In the genomic region with DNA sequence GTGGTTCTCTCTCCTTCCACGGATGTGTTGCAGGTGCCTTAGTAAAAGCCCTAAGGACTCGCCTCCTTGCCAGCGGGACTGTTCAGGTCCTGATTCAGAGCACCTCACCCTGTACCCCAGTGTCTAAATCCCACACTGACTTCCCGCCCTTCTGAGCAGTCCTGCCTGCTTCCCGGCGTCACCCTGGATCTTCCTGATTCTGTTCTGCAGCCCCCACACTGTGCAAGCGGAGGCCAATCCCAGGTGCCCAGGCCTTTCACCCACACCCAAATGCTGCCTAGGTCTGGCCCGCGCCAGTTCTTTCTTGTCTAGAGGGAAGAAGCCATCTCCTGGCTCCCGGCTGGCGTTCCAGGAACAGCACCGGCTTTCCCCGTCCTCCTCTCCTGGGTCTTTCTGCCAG, we compare ENCODE assay signal across 2 cellular contexts.
TF ChIP-seq lines count a peak whose summit lies in the region.

No MANE protein-coding gene starts in this region.

TF ChIP-seq in GM23338, 12 proteins besides CTCF, POLR2A, EP300 and RAD21 (continues in another document):
- TF ChIP-seq, protein P1, sequence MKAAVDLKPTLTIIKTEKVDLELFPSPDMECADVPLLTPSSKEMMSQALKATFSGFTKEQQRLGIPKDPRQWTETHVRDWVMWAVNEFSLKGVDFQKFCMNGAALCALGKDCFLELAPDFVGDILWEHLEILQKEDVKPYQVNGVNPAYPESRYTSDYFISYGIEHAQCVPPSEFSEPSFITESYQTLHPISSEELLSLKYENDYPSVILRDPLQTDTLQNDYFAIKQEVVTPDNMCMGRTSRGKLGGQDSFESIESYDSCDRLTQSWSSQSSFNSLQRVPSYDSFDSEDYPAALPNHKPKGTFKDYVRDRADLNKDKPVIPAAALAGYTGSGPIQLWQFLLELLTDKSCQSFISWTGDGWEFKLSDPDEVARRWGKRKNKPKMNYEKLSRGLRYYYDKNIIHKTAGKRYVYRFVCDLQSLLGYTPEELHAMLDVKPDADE (IDR thresholded peaks at IDR 0.05) = no peak
- TF ChIP-seq NANOG (IDR thresholded peaks at IDR 0.05; ENCODE audit: borderline replicate concordance) = no peak
- no peak for TF ChIP-seq POLR2AphosphoS5 (IDR thresholded peaks at IDR 0.05; ENCODE audit: low read depth)
- no peak for TF ChIP-seq ZNF114 (CRISPR knock-in tag; IDR thresholded peaks at IDR 0.05)
- no peak for TF ChIP-seq EZH2phosphoT487 (IDR thresholded peaks at IDR 0.05; ENCODE audit: unreplicated experiment)
- TF ChIP-seq, protein P2, sequence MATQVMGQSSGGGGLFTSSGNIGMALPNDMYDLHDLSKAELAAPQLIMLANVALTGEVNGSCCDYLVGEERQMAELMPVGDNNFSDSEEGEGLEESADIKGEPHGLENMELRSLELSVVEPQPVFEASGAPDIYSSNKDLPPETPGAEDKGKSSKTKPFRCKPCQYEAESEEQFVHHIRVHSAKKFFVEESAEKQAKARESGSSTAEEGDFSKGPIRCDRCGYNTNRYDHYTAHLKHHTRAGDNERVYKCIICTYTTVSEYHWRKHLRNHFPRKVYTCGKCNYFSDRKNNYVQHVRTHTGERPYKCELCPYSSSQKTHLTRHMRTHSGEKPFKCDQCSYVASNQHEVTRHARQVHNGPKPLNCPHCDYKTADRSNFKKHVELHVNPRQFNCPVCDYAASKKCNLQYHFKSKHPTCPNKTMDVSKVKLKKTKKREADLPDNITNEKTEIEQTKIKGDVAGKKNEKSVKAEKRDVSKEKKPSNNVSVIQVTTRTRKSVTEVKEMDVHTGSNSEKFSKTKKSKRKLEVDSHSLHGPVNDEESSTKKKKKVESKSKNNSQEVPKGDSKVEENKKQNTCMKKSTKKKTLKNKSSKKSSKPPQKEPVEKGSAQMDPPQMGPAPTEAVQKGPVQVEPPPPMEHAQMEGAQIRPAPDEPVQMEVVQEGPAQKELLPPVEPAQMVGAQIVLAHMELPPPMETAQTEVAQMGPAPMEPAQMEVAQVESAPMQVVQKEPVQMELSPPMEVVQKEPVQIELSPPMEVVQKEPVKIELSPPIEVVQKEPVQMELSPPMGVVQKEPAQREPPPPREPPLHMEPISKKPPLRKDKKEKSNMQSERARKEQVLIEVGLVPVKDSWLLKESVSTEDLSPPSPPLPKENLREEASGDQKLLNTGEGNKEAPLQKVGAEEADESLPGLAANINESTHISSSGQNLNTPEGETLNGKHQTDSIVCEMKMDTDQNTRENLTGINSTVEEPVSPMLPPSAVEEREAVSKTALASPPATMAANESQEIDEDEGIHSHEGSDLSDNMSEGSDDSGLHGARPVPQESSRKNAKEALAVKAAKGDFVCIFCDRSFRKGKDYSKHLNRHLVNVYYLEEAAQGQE (IDR thresholded peaks at IDR 0.05; ENCODE audit: unreplicated experiment) = no peak
- TF ChIP-seq JUNB (IDR thresholded peaks at IDR 0.05; ENCODE audit: unreplicated experiment) = no peak
- TF ChIP-seq, protein P3, sequence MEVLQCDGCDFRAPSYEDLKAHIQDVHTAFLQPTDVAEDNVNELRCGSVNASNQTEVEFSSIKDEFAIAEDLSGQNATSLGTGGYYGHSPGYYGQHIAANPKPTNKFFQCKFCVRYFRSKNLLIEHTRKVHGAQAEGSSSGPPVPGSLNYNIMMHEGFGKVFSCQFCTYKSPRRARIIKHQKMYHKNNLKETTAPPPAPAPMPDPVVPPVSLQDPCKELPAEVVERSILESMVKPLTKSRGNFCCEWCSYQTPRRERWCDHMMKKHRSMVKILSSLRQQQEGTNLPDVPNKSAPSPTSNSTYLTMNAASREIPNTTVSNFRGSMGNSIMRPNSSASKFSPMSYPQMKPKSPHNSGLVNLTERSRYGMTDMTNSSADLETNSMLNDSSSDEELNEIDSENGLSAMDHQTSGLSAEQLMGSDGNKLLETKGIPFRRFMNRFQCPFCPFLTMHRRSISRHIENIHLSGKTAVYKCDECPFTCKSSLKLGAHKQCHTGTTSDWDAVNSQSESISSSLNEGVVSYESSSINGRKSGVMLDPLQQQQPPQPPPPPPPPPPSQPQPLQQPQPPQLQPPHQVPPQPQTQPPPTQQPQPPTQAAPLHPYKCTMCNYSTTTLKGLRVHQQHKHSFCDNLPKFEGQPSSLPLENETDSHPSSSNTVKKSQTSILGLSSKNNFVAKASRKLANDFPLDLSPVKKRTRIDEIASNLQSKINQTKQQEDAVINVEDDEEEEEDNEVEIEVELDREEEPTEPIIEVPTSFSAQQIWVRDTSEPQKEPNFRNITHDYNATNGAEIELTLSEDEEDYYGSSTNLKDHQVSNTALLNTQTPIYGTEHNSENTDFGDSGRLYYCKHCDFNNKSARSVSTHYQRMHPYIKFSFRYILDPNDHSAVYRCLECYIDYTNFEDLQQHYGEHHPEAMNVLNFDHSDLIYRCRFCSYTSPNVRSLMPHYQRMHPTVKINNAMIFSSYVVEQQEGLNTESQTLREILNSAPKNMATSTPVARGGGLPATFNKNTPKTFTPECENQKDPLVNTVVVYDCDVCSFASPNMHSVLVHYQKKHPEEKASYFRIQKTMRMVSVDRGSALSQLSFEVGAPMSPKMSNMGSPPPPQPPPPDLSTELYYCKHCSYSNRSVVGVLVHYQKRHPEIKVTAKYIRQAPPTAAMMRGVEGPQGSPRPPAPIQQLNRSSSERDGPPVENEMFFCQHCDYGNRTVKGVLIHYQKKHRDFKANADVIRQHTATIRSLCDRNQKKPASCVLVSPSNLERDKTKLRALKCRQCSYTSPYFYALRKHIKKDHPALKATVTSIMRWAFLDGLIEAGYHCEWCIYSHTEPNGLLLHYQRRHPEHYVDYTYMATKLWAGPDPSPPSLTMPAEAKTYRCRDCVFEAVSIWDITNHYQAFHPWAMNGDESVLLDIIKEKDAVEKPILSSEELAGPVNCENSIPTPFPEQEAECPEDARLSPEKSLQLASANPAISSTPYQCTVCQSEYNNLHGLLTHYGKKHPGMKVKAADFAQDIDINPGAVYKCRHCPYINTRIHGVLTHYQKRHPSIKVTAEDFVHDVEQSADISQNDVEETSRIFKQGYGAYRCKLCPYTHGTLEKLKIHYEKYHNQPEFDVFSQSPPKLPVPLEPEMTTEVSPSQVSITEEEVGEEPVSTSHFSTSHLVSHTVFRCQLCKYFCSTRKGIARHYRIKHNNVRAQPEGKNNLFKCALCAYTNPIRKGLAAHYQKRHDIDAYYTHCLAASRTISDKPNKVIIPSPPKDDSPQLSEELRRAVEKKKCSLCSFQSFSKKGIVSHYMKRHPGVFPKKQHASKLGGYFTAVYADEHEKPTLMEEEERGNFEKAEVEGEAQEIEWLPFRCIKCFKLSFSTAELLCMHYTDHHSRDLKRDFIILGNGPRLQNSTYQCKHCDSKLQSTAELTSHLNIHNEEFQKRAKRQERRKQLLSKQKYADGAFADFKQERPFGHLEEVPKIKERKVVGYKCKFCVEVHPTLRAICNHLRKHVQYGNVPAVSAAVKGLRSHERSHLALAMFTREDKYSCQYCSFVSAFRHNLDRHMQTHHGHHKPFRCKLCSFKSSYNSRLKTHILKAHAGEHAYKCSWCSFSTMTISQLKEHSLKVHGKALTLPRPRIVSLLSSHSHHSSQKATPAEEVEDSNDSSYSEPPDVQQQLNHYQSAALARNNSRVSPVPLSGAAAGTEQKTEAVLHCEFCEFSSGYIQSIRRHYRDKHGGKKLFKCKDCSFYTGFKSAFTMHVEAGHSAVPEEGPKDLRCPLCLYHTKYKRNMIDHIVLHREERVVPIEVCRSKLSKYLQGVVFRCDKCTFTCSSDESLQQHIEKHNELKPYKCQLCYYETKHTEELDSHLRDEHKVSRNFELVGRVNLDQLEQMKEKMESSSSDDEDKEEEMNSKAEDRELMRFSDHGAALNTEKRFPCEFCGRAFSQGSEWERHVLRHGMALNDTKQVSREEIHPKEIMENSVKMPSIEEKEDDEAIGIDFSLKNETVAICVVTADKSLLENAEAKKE (CRISPR knock-in tag; IDR thresholded peaks at IDR 0.05) = no peak
- no peak for TF ChIP-seq STAT1 (IDR thresholded peaks at IDR 0.05; ENCODE audit: unreplicated experiment)
- TF ChIP-seq CREB1 (CRISPR knock-in tag; IDR thresholded peaks at IDR 0.05; ENCODE audit: low read depth) = no peak

TF ChIP-seq in H1, 55 proteins besides CTCF, POLR2A, EP300 and RAD21:
- TF ChIP-seq CHD2 (IDR thresholded peaks at IDR 0.05; ENCODE audit: low read length) (no peak), ASH2L (IDR thresholded peaks at IDR 0.05; ENCODE audit: low read length) (no peak), TAF7 (optimal IDR thresholded peaks at IDR 0.05; ENCODE audit: borderline replicate concordance, low read depth, low read length) (no peak), SIX5 (IDR thresholded peaks at IDR 0.05; ENCODE audit: low read depth, low read length) (no peak), KDM5A (IDR thresholded peaks at IDR 0.05; ENCODE audit: low read length) (no peak), SUZ12 (IDR thresholded peaks at IDR 0.05; ENCODE audit: low read length) (no peak), CBX5 (IDR thresholded peaks at IDR 0.05; ENCODE audit: low read depth, low read length) (no peak), RBBP5 (IDR thresholded peaks at IDR 0.05; ENCODE audit: borderline replicate concordance, low read depth, low read length) (no peak), SP1 (IDR thresholded peaks at IDR 0.05; ENCODE audit: low read depth, low read length) (no peak), SP2 (IDR thresholded peaks at IDR 0.05; ENCODE audit: low read length) (no peak)
